In the genomic region with DNA sequence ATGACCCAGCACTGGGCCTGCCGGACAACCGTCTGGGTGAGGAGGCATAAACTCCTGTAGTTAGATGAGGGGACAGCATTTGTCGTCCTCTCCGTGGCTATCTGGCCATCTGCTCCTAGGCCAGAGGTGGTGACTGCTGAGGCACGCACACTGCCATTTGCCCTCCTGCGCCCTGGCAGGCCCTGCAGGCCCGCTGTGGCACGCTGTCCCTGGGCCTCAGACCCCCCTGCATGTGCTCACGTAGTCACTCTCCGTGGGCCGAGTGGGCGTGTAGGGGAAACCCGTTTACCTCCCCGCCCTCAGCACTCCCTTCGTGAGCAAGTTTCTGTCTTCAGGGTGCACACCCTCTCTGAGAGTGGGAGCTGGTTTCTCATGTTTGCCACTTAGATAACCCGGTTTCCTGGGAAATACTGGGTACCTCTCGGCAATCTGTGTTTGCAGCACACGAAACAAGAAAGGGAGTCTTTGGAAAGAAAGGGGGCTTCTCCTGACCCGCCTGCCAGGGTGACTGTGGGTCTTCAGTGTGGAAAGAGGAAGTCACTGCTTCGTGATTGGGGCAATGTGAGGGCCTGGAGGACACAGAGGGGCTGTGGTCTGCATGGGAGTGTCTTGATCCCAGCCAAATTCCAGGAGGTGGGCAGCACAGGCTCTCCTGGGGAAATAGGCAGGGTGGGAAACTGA, we compare ENCODE assay signal across 17 cellular contexts. TPM values are rescaled to one million over a fixed set of nuclear protein-coding genes. Genes with fewer than 3 reads are reported as not detected.
A peak's percentile ranks its signal among the peaks of the same experiment; 100 is the strongest.
DNase-seq lines count a peak whose midpoint lies in the region; ATAC-seq and TF ChIP-seq lines count a peak whose summit lies in the region.
"Had no signal": no experiment of that assay in that cellular context is flagged by ENCODE, and none has a peak within 500 bp of the region (broad histone marks: within the 10 kb centered on the region; RNA-seq: fewer than 3 reads in every experiment).

No MANE protein-coding gene starts in this region.

- H3K27ac ChIP-seq in coronary artery (no peak overlapping the region), endodermal cell (ENCODE audit: low read depth, low read length) (no peak overlapping the region)
- H3K27ac ChIP-seq: breast epithelium, C4-2B, gastrocnemius medialis had no signal

- WGBS in endodermal cell (ENCODE audit: insufficient coverage in 1 of 2, insufficient read length in 1 of 2), 2 experiments: 93 to 94% methylated on average over 18 to 20 of the region's 20 CpGs

- ATAC-seq in GM18868 (IDR thresholded peaks at IDR 0.05; ENCODE audit: unreplicated experiment): peak; percentile 72
- ATAC-seq: gastrocnemius medialis, Panc1 had no signal

- H3K36me3 ChIP-seq in endodermal cell (ENCODE audit: control insufficient read depth, insufficient read depth, low read length): no peaks in the 10 kb centered on the region
- H3K36me3 ChIP-seq: breast epithelium, gastrocnemius medialis had no signal

- DNase-seq in KBM-7 (peak; percentile 54), coronary artery (ENCODE audit: low spot score) (peak; percentile 64), endodermal cell (no peak), pons (ENCODE audit: low spot score) (no peak)
- peak; percentile 5 for DNase-seq in stimulated activated CD8-positive, alpha-beta memory T cell treated with anti-CD3 and anti-CD28 coated beads, Interleukin-4, amount 100 ng/mL, for 24 hours (ENCODE audit: low read depth)
- DNase-seq in activated CD4-positive, alpha-beta T cell treated with anti-CD3 and anti-CD28 coated beads, Interleukin-2, amount 50 U/mL, for 1 hour: no peak
- DNase-seq: activated naive CD4-positive, alpha-beta T cell; EL; gastrocnemius medialis; KG1; NCI-H1694 treated with DMSO at 0.1 percent for 48 hours; NCI-H526; T-helper 1 cell had no signal

- H3K9me3 Mint-ChIP-seq in endodermal cell: peaks cover 5% of the 10 kb centered on the region

- no peak overlapping the region for H3K27ac Mint-ChIP-seq in endodermal cell

- H3K27me3 ChIP-seq in endodermal cell (ENCODE audit: control insufficient read depth, insufficient read depth, low read length, poor library complexity, severe bottlenecking): no peaks in the 10 kb centered on the region
- H3K27me3 ChIP-seq: breast epithelium, gastrocnemius medialis had no signal

- H3K27me3 Mint-ChIP-seq in endodermal cell (ENCODE audit: insufficient read depth): no peaks in the 10 kb centered on the region

- H3K9ac ChIP-seq in endodermal cell (ENCODE audit: extremely low read depth, low read length, poor library complexity, severe bottlenecking): no peak overlapping the region

- H3K4me3 ChIP-seq in coronary artery: no peak overlapping the region
- no peak overlapping the region for H3K4me3 ChIP-seq in endodermal cell (ENCODE audit: low read length)
- H3K4me3 ChIP-seq: breast epithelium, gastrocnemius medialis had no signal

- H3K4me1 ChIP-seq in endodermal cell (ENCODE audit: control insufficient read depth, insufficient read depth, low read length): no peaks in the 10 kb centered on the region
- H3K4me1 ChIP-seq: breast epithelium had no signal

- no peak overlapping the region for H3K4me3 Mint-ChIP-seq in endodermal cell

- no peaks in the 10 kb centered on the region for H3K9me3 ChIP-seq in endodermal cell (ENCODE audit: control insufficient read depth, low read length)
- H3K9me3 ChIP-seq: breast epithelium, gastrocnemius medialis had no signal

- in situ Hi-C loops in KBM-7 (cut with MboI; ENCODE audit: low pct_unique_long_range_greater_than_20kb, low sequenced_read_pairs): no loop called here

- no peak for TF ChIP-seq CTCF in coronary artery (IDR thresholded peaks at IDR 0.05)
- TF ChIP-seq CTCF in endodermal cell (conservative IDR thresholded peaks at IDR 0.05): no peak

- H3K4me1 Mint-ChIP-seq in endodermal cell: peaks cover 14% of the 10 kb centered on the region

- H3K36me3 Mint-ChIP-seq in endodermal cell (ENCODE audit: low read depth): no peaks in the 10 kb centered on the region

RNA-seq across cellular contexts. Expression of gene ADAMTS14, which starts 10.8 kb away (rescaled TPM):
- under 1 TPM; 0.44 to 0.79 TPM for total RNA-seq in endodermal cell
- 0.50 TPM for polyA plus RNA-seq in endodermal cell (2013, experiment 1 of 2)
- polyA plus RNA-seq in endodermal cell (2013, experiment 2 of 2): 0.46 TPM

Comparison
In these comparisons a context has a peak if more than half of its experiments do, and no peak if none do; other contexts are left out.
1. DNase-seq: peak in KBM-7 (single experiment), coronary artery (single experiment) and stimulated activated CD8-positive, alpha-beta memory T cell treated with anti-CD3 and anti-CD28 coated beads, Interleukin-4, amount 100 ng/mL, for 24 hours (single experiment); none in endodermal cell (single experiment), pons (single experiment) and activated CD4-positive, alpha-beta T cell treated with anti-CD3 and anti-CD28 coated beads, Interleukin-2, amount 50 U/mL, for 1 hour (single experiment).